In genomic region chr4:118353452-118353851, GRCh38 we compare ENCODE assay signal across 10 cellular contexts. TPM values are rescaled to one million over a fixed set of nuclear protein-coding genes. Genes with fewer than 3 reads are reported as not detected.
DNase-seq lines count a peak whose midpoint lies in the region; ATAC-seq and TF ChIP-seq lines count a peak whose summit lies in the region.
"Had no signal": no experiment of that assay in that cellular context is flagged by ENCODE, and none has a peak within 500 bp of the region (broad histone marks: within the 10 kb centered on the region; RNA-seq: fewer than 3 reads in every experiment).

No MANE protein-coding gene starts in this region.

- H3K27ac Mint-ChIP-seq in stimulated activated effector memory CD8-positive, alpha-beta T cell treated with anti-CD3 and anti-CD28 coated beads, Interleukin-12 subunit alpha, Interleukin-12 subunit beta, amount 100 ng/mL, for 72 hours: no peak overlapping the region

- no peak for ATAC-seq in stimulated activated effector memory CD8-positive, alpha-beta T cell treated with anti-CD3 and anti-CD28 coated beads, Interleukin-12 subunit alpha, Interleukin-12 subunit beta, amount 100 ng/mL, for 72 hours
- ATAC-seq in GM19455 (IDR thresholded peaks at IDR 0.05; ENCODE audit: unreplicated experiment): no peak
- no peak for ATAC-seq in HG02763 (IDR thresholded peaks at IDR 0.05; ENCODE audit: unreplicated experiment)

- H3K36me3 ChIP-seq in WERI-Rb-1: peaks cover 16% of the 10 kb centered on the region
- H3K36me3 ChIP-seq in hepatocyte (replicated peaks; ENCODE audit: insufficient read depth, low read depth): no peaks in the 10 kb centered on the region
- H3K36me3 ChIP-seq: BLaER1 had no signal

- no peaks in the 10 kb centered on the region for H3K79me2 ChIP-seq in hepatocyte

- H2AFZ ChIP-seq in hepatocyte: peak overlapping the region; percentile 67

- H3K27ac ChIP-seq in WERI-Rb-1 (peak overlapping the region; percentile 92), hepatocyte (no peak overlapping the region)
- H3K27ac ChIP-seq: BLaER1 had no signal

- peak overlapping the region; percentile 95 for H3K4me3 ChIP-seq in WERI-Rb-1 (ENCODE audit: low read depth, low read length)
- peak overlapping the region; percentile 72 for H3K4me3 ChIP-seq in hepatocyte
- H3K4me3 ChIP-seq: BLaER1 had no signal

- H3K9me3 ChIP-seq in WERI-Rb-1 (ENCODE audit: severe bottlenecking): no peaks in the 10 kb centered on the region
- H3K9me3 ChIP-seq in hepatocyte (ENCODE audit: low read depth): no peaks in the 10 kb centered on the region

- H3K9me3 Mint-ChIP-seq in stimulated activated effector memory CD8-positive, alpha-beta T cell treated with anti-CD3 and anti-CD28 coated beads, Interleukin-12 subunit alpha, Interleukin-12 subunit beta, amount 100 ng/mL, for 72 hours: no peaks in the 10 kb centered on the region

- no peaks in the 10 kb centered on the region for H4K20me1 ChIP-seq in hepatocyte (ENCODE audit: insufficient read depth, poor library complexity, severe bottlenecking)
- H4K20me1 ChIP-seq: BLaER1 had no signal

- peaks cover 12% of the 10 kb centered on the region for H3K4me1 Mint-ChIP-seq in stimulated activated effector memory CD8-positive, alpha-beta T cell treated with anti-CD3 and anti-CD28 coated beads, Interleukin-12 subunit alpha, Interleukin-12 subunit beta, amount 100 ng/mL, for 72 hours

- peak; percentile 24 for DNase-seq in NCI-H748 (lab: John Stamatoyannopoulos, UW; ENCODE audit: unreplicated experiment)
- DNase-seq in NCI-H748 treated with DMSO at 0.1 percent for 48 hours (lab: John Stamatoyannopoulos, UW): no peak
- DNase-seq in WERI-Rb-1: peak; percentile 31
- DNase-seq in hepatocyte (ENCODE audit: low spot score): no peak
- DNase-seq in stimulated activated effector memory CD8-positive, alpha-beta T cell treated with anti-CD3 and anti-CD28 coated beads, Interleukin-12 subunit alpha, Interleukin-12 subunit beta, amount 100 ng/mL, for 72 hours (ENCODE audit: low spot score in 2 of 2): no peak
- DNase-seq in stimulated activated CD4-positive, alpha-beta T cell treated with anti-CD3 and anti-CD28 coated beads, Interleukin-15, amount 100 ng/mL, for 24 hours: no peak
- DNase-seq: OCI-M1 had no signal

- H3K4me2 ChIP-seq in hepatocyte: peak overlapping the region; percentile 96
- H3K4me2 ChIP-seq: BLaER1 had no signal

- WGBS in hepatocyte (ENCODE audit: low lambda C conversion rate, missing lambda C conversion rate): 26% methylated on average over 9 of the region's 9 CpGs

- H3K36me3 Mint-ChIP-seq in stimulated activated effector memory CD8-positive, alpha-beta T cell treated with anti-CD3 and anti-CD28 coated beads, Interleukin-12 subunit alpha, Interleukin-12 subunit beta, amount 100 ng/mL, for 72 hours: no peaks in the 10 kb centered on the region

- peak overlapping the region; percentile 69 for H3K4me3 Mint-ChIP-seq in stimulated activated effector memory CD8-positive, alpha-beta T cell treated with anti-CD3 and anti-CD28 coated beads, Interleukin-12 subunit alpha, Interleukin-12 subunit beta, amount 100 ng/mL, for 72 hours

- TF ChIP-seq CTCF in WERI-Rb-1 (IDR thresholded peaks at IDR 0.05; ENCODE audit: low read depth, low read length): no peak
- no peak for TF ChIP-seq CTCF in hepatocyte (IDR thresholded peaks at IDR 0.05; ENCODE audit: poor library complexity)

- peaks cover 17% of the 10 kb centered on the region for H3K4me1 ChIP-seq in hepatocyte (ENCODE audit: insufficient read depth)
- H3K4me1 ChIP-seq: BLaER1 had no signal

- H3K27me3 ChIP-seq in WERI-Rb-1 (ENCODE audit: insufficient read depth, low read depth, severe bottlenecking) (no peaks in the 10 kb centered on the region), hepatocyte (peaks cover 21% of the 10 kb centered on the region)
- H3K27me3 ChIP-seq: BLaER1 had no signal

- no peaks in the 10 kb centered on the region for H3K9me2 ChIP-seq in hepatocyte (replicated peaks; ENCODE audit: insufficient read depth)

RNA-seq across cellular contexts. Expression of gene PRSS12, which starts 0.6 kb away (rescaled TPM):
- 14.4 and 20.0 TPM in 2 replicates for total RNA-seq in hepatocyte
- 8.2 and 15.4 TPM in 2 replicates for polyA plus RNA-seq in hepatocyte

Comparison
In these comparisons a context has a peak if more than half of its experiments do, and no peak if none do; other contexts are left out.
1. DNase-seq: peak in NCI-H748 (single experiment) and WERI-Rb-1 (single experiment); none in NCI-H748 treated with DMSO at 0.1 percent for 48 hours (single experiment), hepatocyte (single experiment), stimulated activated effector memory CD8-positive, alpha-beta T cell treated with anti-CD3 and anti-CD28 coated beads, Interleukin-12 subunit alpha, Interleukin-12 subunit beta, amount 100 ng/mL, for 72 hours (0 of 2) and stimulated activated CD4-positive, alpha-beta T cell treated with anti-CD3 and anti-CD28 coated beads, Interleukin-15, amount 100 ng/mL, for 24 hours (single experiment).